Comparison of ENCODE assay signal across 27 cellular contexts in the genomic region with DNA sequence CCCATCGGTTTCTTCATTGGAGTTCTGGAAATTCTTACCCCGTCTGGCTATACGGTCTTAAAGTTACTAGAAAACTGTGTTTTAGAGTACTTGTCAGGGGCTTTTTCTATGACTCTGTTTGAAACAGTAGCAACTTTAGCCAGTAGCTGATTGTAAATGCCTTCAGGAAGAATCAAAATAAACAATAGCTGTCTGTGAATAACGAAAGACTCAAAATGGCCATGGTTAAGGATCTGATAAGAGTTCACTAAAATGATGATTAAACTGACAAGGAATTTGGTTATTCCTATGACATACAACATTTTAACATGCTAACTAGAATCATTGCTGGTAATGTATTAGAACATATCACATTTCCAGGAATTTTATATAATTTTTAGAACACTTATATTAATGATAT.
"Had no signal": no experiment of that assay in that cellular context is flagged by ENCODE, and none has a peak within 500 bp of the region (broad histone marks: within the 10 kb centered on the region; RNA-seq: fewer than 3 reads in every experiment).

No MANE protein-coding gene starts in this region.

- H3K27me3 ChIP-seq: body of pancreas, breast epithelium, SJCRH30 had no signal

- H3K4me1 ChIP-seq: body of pancreas, breast epithelium, SJCRH30 had no signal

- ATAC-seq: activated CD8-positive, alpha-beta T cell treated with anti-CD3 and anti-CD28 coated beads for 36 hours; activated T-cell treated with anti-CD3 and anti-CD28 coated beads, Interleukin-2, amount 50 U/mL, for 72 hours; activated T-helper 17 cell treated with anti-CD3 and anti-CD28 coated beads, Interleukin-2, amount 50 U/mL, for 72 hours; body of pancreas; Panc1 had no signal

- H3K27ac ChIP-seq: body of pancreas, breast epithelium, SJCRH30, SK-N-MC had no signal

- H3K4me3 ChIP-seq: body of pancreas, breast epithelium, SJCRH30, SK-N-MC had no signal

- H3K9me3 Mint-ChIP-seq: activated CD8-positive, alpha-beta T cell treated with anti-CD3 and anti-CD28 coated beads for 36 hours; T-helper 2 cell treated with Interferon-gamma antibody and Interleukin-4, amounts not matched to agents 5 μg/mL and 100 μg/mL, for 36 hours had no signal

- H3K27ac Mint-ChIP-seq: activated CD4-positive, alpha-beta T cell treated with anti-CD3 and anti-CD28 coated beads, Interleukin-2, amount 10 ng/mL, durations not matched to agents 24 days and 14 days; activated CD8-positive, alpha-beta T cell treated with anti-CD3 and anti-CD28 coated beads for 36 hours; activated naive CD8-positive, alpha-beta T cell treated with anti-CD3 and anti-CD28 coated beads, Interleukin-2, amount 10 ng/mL, durations not matched to agents 7 days and 5 days; activated T-cell treated with anti-CD3 and anti-CD28 coated beads, Interleukin-2, amount 50 U/mL, for 72 hours; activated T-helper 17 cell treated with anti-CD3 and anti-CD28 coated beads, Interleukin-2, amount 50 U/mL, for 72 hours; T-helper 1 cell treated with Interleukin-12 subunit alpha and Interleukin-12 subunit beta and Interleukin-4 antibody, amounts not matched to agents 30 μg/mL and 1 μg/mL, for 36 hours; T-helper 2 cell treated with Interferon-gamma antibody and Interleukin-4, amounts not matched to agents 5 μg/mL and 100 μg/mL, for 36 hours had no signal

- DNase-seq: activated CD4-positive, alpha-beta T cell treated with anti-CD3 and anti-CD28 coated beads, Interleukin-2, amount 10 ng/mL, durations not matched to agents 24 days and 14 days; activated CD4-positive, alpha-beta T cell treated with anti-CD3 and anti-CD28 coated beads, Interleukin-2, amount 50 U/mL, for 4 hours; activated CD8-positive, alpha-beta T cell treated with anti-CD3 and anti-CD28 coated beads for 36 hours; activated effector memory CD4-positive, alpha-beta T cell treated with anti-CD3 and anti-CD28 coated beads, Interleukin-2, amount 50 U/mL, for 16 hours; activated naive CD4-positive, alpha-beta T cell; activated naive CD4-positive, alpha-beta T cell treated with anti-CD3 and anti-CD28 coated beads, Interleukin-2, amount 50 U/mL, for 16 hours; activated naive CD8-positive, alpha-beta T cell treated with anti-CD3 and anti-CD28 coated beads, Interleukin-2, amount 10 ng/mL, durations not matched to agents 7 days and 5 days; activated T-cell treated with anti-CD3 and anti-CD28 coated beads, Interleukin-2, amount 50 U/mL, for 1 hour; activated T-cell treated with anti-CD3 and anti-CD28 coated beads, Interleukin-2, amount 50 U/mL, for 72 hours; body of pancreas; cerebellar nuclear complex; NCI-H1092 treated with DMSO at 0.1 percent for 48 hours; NCI-H1417; NCI-H146; NCI-H187 treated with DMSO at 0.1 percent for 48 hours; NCI-H2081; NCI-H2171 treated with DMSO at 0.1 percent for 48 hours; NCI-H2227 treated with DMSO at 0.1 percent for 48 hours; NCI-H446; NCI-H510A treated with DMSO at 0.1 percent for 48 hours; SJCRH30 had no signal

- H3K36me3 Mint-ChIP-seq: activated naive CD8-positive, alpha-beta T cell treated with anti-CD3 and anti-CD28 coated beads, Interleukin-2, amount 10 ng/mL, durations not matched to agents 7 days and 5 days had no signal

- H3K9me3 ChIP-seq: body of pancreas, breast epithelium, SJCRH30 had no signal

- H3K36me3 ChIP-seq: breast epithelium, SJCRH30 had no signal
